7 cellular contexts compared by ENCODE assay signal in genomic region chr17:74776044-74776962, GRCh38.
DNase-seq lines count a peak whose midpoint lies in the region; ATAC-seq and TF ChIP-seq lines count a peak whose summit lies in the region.

TSS of gene NAT9 (minus strand) at chr17:74776345. CDS start at chr17:74775698, 647 bp downstream.

- H3K4me3 ChIP-seq in astrocyte of the cerebellum (ENCODE audit: low read depth, low read length), result peak within 1 kb of the TSS; percentile 70

- in situ Hi-C loops in astrocyte of the cerebellum (cut with HindIII; ENCODE audit: low sequenced_read_pairs), result no loop called here

- TF ChIP-seq CTCF in astrocyte of the cerebellum (IDR thresholded peaks at IDR 0.05; ENCODE audit: low read depth, low read length, missing control alignments), result no peak

- DNase-seq in NCI-H2081 (lab: John Stamatoyannopoulos, UW), result peak; percentile 96 to 97
- DNase-seq in T-helper 9 cell, result peak; percentile 99
- peak; percentile 79 for DNase-seq in astrocyte of the cerebellum (ENCODE audit: low read depth)
- DNase-seq in hippocampal formation (lab: John Stamatoyannopoulos, UW), result peak; percentile 83 to 95
- peak; percentile 97 for DNase-seq in retina

- peak; percentile 76 for TF ChIP-seq POLR2A in GM18505 (IDR thresholded peaks at IDR 0.05; ENCODE audit: borderline replicate concordance, extremely low read depth, insufficient read depth, insufficient read length)

- ATAC-seq in GM18505 (IDR thresholded peaks at IDR 0.05; ENCODE audit: unreplicated experiment) (peak; percentile 78), HG02981 (IDR thresholded peaks at IDR 0.05; ENCODE audit: unreplicated experiment) (peak; percentile 64)

Comparison
In these comparisons a context has a peak if more than half of its experiments do, and no peak if none do; other contexts are left out.
1. Peak in every context shown above with its lines: DNase-seq, ATAC-seq and H3K4me3 ChIP-seq.